ENCODE assay signal across 26 cellular contexts in genomic region chr12:57606399-57606798, GRCh38. TPM values are rescaled to one million over a fixed set of nuclear protein-coding genes. Genes with fewer than 3 reads are reported as not detected.
DNase-seq lines count a peak whose midpoint lies in the region; ATAC-seq and TF ChIP-seq lines count a peak whose summit lies in the region.
"Had no signal": no experiment of that assay in that cellular context is flagged by ENCODE, and none has a peak within 500 bp of the region (broad histone marks: within the 10 kb centered on the region; RNA-seq: fewer than 3 reads in every experiment).

No MANE protein-coding gene starts in this region.

- peaks cover 0 to 8% (median 4%) of the 10 kb centered on the region in 4 donors for H3K36me3 ChIP-seq in transverse colon

- H3K9me3 ChIP-seq in transverse colon: no peaks in the 10 kb centered on the region
- H3K9me3 ChIP-seq: upper lobe of right lung had no signal

- H3K4me1 ChIP-seq in transverse colon: peaks cover 3 to 47% (median 22%) of the 10 kb centered on the region in 4 donors

- no peak for DNase-seq in activated naive CD8-positive, alpha-beta T cell treated with anti-CD3 and anti-CD28 coated beads for 36 hours
- no peak for DNase-seq in activated T-helper 1 cell treated with anti-CD3 and anti-CD28 coated beads, Interleukin-12 subunit alpha, Interleukin-12 subunit beta, Interleukin-2, Interleukin-4 antibody, amounts not matched to agents 30 ng/mL and 10 ng/mL and 1 ng/mL, durations not matched to agents 14 hours and 24 hours and 36 hours (ENCODE audit: low spot score)
- DNase-seq in natural killer cell treated with Interleukin-12 subunit alpha and Interleukin-12 subunit beta and Interleukin-15 and Interleukin-18, amount 100 ng/mL, for 72 hours (ENCODE audit: low spot score): no peak
- DNase-seq in transverse colon: no peak
- no peak for DNase-seq in NCI-H1048 (lab: John Stamatoyannopoulos, UW)
- no peak for DNase-seq in activated CD4-positive, alpha-beta memory T cell treated with anti-CD3 and anti-CD28 coated beads, Interleukin-2, amount 10 ng/mL, durations not matched to agents 7 days and 5 days
- DNase-seq: activated CD4-positive, alpha-beta T cell treated with anti-CD3 and anti-CD28 coated beads, Interleukin-2, amount 50 U/mL, for 1 hour; activated CD8-positive, alpha-beta memory T cell treated with anti-CD3 and anti-CD28 coated beads, Interleukin-2, amount 50 U/mL, for 48 hours; activated naive CD4-positive, alpha-beta T cell; amniotic stem cell; cortex of kidney; EL; HFFc6; NCI-H1092; NCI-H2029 treated with DMSO at 0.1 percent for 48 hours; NCI-H345; NCI-H82; stimulated activated CD4-positive, alpha-beta T cell treated with anti-CD3 and anti-CD28 coated beads, Interleukin-2, amount 100 ng/mL, for 48 hours; stimulated activated naive CD4-positive, alpha-beta T cell treated with Interleukin-2 at 50 U/mL for 16 hours; SW 1271; upper lobe of right lung had no signal

- H3K36me3 Mint-ChIP-seq in activated naive CD8-positive, alpha-beta T cell: peaks cover 7% of the 10 kb centered on the region
- H3K36me3 Mint-ChIP-seq in activated naive CD8-positive, alpha-beta T cell treated with anti-CD3 and anti-CD28 coated beads for 36 hours: peaks cover 7% of the 10 kb centered on the region
- peaks cover 19% of the 10 kb centered on the region for H3K36me3 Mint-ChIP-seq in activated T-helper 1 cell treated with anti-CD3 and anti-CD28 coated beads, Interleukin-12 subunit alpha, Interleukin-12 subunit beta, Interleukin-2, Interleukin-4 antibody, amounts not matched to agents 30 ng/mL and 10 ng/mL and 1 ng/mL, durations not matched to agents 14 hours and 24 hours and 36 hours (ENCODE audit: low read depth)
- H3K36me3 Mint-ChIP-seq in natural killer cell treated with Interleukin-12 subunit alpha and Interleukin-12 subunit beta and Interleukin-15 and Interleukin-18, amount 100 ng/mL, for 72 hours: peaks cover 6% of the 10 kb centered on the region
- H3K36me3 Mint-ChIP-seq in activated CD4-positive, alpha-beta memory T cell treated with anti-CD3 and anti-CD28 coated beads, Interleukin-2, amount 10 ng/mL, durations not matched to agents 7 days and 5 days (ENCODE audit: low read depth): peaks cover 17% of the 10 kb centered on the region

- CTCF ChIA-PET in activated CD4-positive, alpha-beta memory T cell treated with anti-CD3 and anti-CD28 coated beads, Interleukin-2, amount 10 ng/mL, durations not matched to agents 7 days and 5 days (lab: Charles Lee): interaction anchor here (1.1 to 2.4 kb wide), 5 partner anchors 16 to 60 kb away, joined by 3 to 9 read pairs (median 5); partner anchors contain the start of genes B4GALNT1 and PIP4K2C

- H3K27me3 Mint-ChIP-seq in activated naive CD8-positive, alpha-beta T cell: no peaks in the 10 kb centered on the region
- H3K27me3 Mint-ChIP-seq in activated naive CD8-positive, alpha-beta T cell treated with anti-CD3 and anti-CD28 coated beads for 36 hours: peaks cover 9% of the 10 kb centered on the region
- peaks cover 8% of the 10 kb centered on the region for H3K27me3 Mint-ChIP-seq in activated T-helper 1 cell treated with anti-CD3 and anti-CD28 coated beads, Interleukin-12 subunit alpha, Interleukin-12 subunit beta, Interleukin-2, Interleukin-4 antibody, amounts not matched to agents 30 ng/mL and 10 ng/mL and 1 ng/mL, durations not matched to agents 14 hours and 24 hours and 36 hours (ENCODE audit: insufficient read depth)
- H3K27me3 Mint-ChIP-seq in natural killer cell treated with Interleukin-12 subunit alpha and Interleukin-12 subunit beta and Interleukin-15 and Interleukin-18, amount 100 ng/mL, for 72 hours: no peaks in the 10 kb centered on the region
- H3K27me3 Mint-ChIP-seq in activated CD4-positive, alpha-beta memory T cell treated with anti-CD3 and anti-CD28 coated beads, Interleukin-2, amount 10 ng/mL, durations not matched to agents 7 days and 5 days: peaks cover 7% of the 10 kb centered on the region

- peak overlapping the region in 3 of 4 donors; percentile 86 to 95 (median 93) for H3K27ac ChIP-seq in transverse colon
- H3K27ac ChIP-seq: hepatocyte, upper lobe of right lung had no signal

- TF ChIP-seq EP300 in transverse colon (IDR thresholded peaks at IDR 0.05; ENCODE audit: low read depth): no peak

- in situ Hi-C loops in transverse colon (cut with MboI; ENCODE audit: low pct_ligation_motif_present in 1 of 4, low pct_unique_long_range_greater_than_20kb in 1 of 4, low sequenced_read_pairs in 3 of 4): no loop called here

- peaks cover 36% of the 10 kb centered on the region for H3K4me1 Mint-ChIP-seq in activated naive CD8-positive, alpha-beta T cell (ENCODE audit: low read depth)
- peaks cover 22% of the 10 kb centered on the region for H3K4me1 Mint-ChIP-seq in activated naive CD8-positive, alpha-beta T cell treated with anti-CD3 and anti-CD28 coated beads for 36 hours
- peaks cover 24% of the 10 kb centered on the region for H3K4me1 Mint-ChIP-seq in activated T-helper 1 cell treated with anti-CD3 and anti-CD28 coated beads, Interleukin-12 subunit alpha, Interleukin-12 subunit beta, Interleukin-2, Interleukin-4 antibody, amounts not matched to agents 30 ng/mL and 10 ng/mL and 1 ng/mL, durations not matched to agents 14 hours and 24 hours and 36 hours (ENCODE audit: low read depth)
- H3K4me1 Mint-ChIP-seq in natural killer cell treated with Interleukin-12 subunit alpha and Interleukin-12 subunit beta and Interleukin-15 and Interleukin-18, amount 100 ng/mL, for 72 hours (ENCODE audit: low read depth in 2 of 2): peaks cover 23 to 38% of the 10 kb centered on the region in 2 donors
- peaks cover 22% of the 10 kb centered on the region for H3K4me1 Mint-ChIP-seq in activated CD4-positive, alpha-beta memory T cell treated with anti-CD3 and anti-CD28 coated beads, Interleukin-2, amount 10 ng/mL, durations not matched to agents 7 days and 5 days

- no peak overlapping the region for H3K4me3 ChIP-seq in transverse colon
- H3K4me3 ChIP-seq: hepatocyte, upper lobe of right lung had no signal

- TF ChIP-seq POLR2A in transverse colon (IDR thresholded peaks at IDR 0.05): no peak

- POLR2A ChIA-PET in activated CD4-positive, alpha-beta memory T cell treated with anti-CD3 and anti-CD28 coated beads, Interleukin-2, amount 10 ng/mL, durations not matched to agents 7 days and 5 days (lab: Charles Lee): interaction anchor here (1.1 to 1.2 kb wide), 2 partner anchors 9 to 13 kb away, joined by 3 to 5 read pairs; no protein-coding TSS in a partner anchor

- intact Hi-C loops in activated T-helper 1 cell treated with anti-CD3 and anti-CD28 coated beads, Interleukin-12 subunit alpha, Interleukin-12 subunit beta, Interleukin-2, Interleukin-4 antibody, amounts not matched to agents 30 ng/mL and 10 ng/mL and 1 ng/mL, durations not matched to agents 14 hours and 24 hours and 36 hours (cut with micrococcal nuclease): no loop called here
- intact Hi-C loops in transverse colon (cut with DNase I; ENCODE audit: low total_unique reads): no loop called here

- no peak for TF ChIP-seq CTCF in transverse colon (IDR thresholded peaks at IDR 0.05)

- H3K27ac Mint-ChIP-seq in activated naive CD8-positive, alpha-beta T cell: no peak overlapping the region
- no peak overlapping the region for H3K27ac Mint-ChIP-seq in activated naive CD8-positive, alpha-beta T cell treated with anti-CD3 and anti-CD28 coated beads for 36 hours
- H3K27ac Mint-ChIP-seq in activated T-helper 1 cell treated with anti-CD3 and anti-CD28 coated beads, Interleukin-12 subunit alpha, Interleukin-12 subunit beta, Interleukin-2, Interleukin-4 antibody, amounts not matched to agents 30 ng/mL and 10 ng/mL and 1 ng/mL, durations not matched to agents 14 hours and 24 hours and 36 hours: no peak overlapping the region
- H3K27ac Mint-ChIP-seq in natural killer cell treated with Interleukin-12 subunit alpha and Interleukin-12 subunit beta and Interleukin-15 and Interleukin-18, amount 100 ng/mL, for 72 hours: no peak overlapping the region
- no peak overlapping the region for H3K27ac Mint-ChIP-seq in activated CD4-positive, alpha-beta memory T cell treated with anti-CD3 and anti-CD28 coated beads, Interleukin-2, amount 10 ng/mL, durations not matched to agents 7 days and 5 days

- peak overlapping the region; percentile 33 for H3K4me3 Mint-ChIP-seq in activated naive CD8-positive, alpha-beta T cell
- no peak overlapping the region for H3K4me3 Mint-ChIP-seq in activated naive CD8-positive, alpha-beta T cell treated with anti-CD3 and anti-CD28 coated beads for 36 hours
- H3K4me3 Mint-ChIP-seq in activated T-helper 1 cell treated with anti-CD3 and anti-CD28 coated beads, Interleukin-12 subunit alpha, Interleukin-12 subunit beta, Interleukin-2, Interleukin-4 antibody, amounts not matched to agents 30 ng/mL and 10 ng/mL and 1 ng/mL, durations not matched to agents 14 hours and 24 hours and 36 hours: peak overlapping the region; percentile 1
- peak overlapping the region; percentile 75 for H3K4me3 Mint-ChIP-seq in natural killer cell treated with Interleukin-12 subunit alpha and Interleukin-12 subunit beta and Interleukin-15 and Interleukin-18, amount 100 ng/mL, for 72 hours
- H3K4me3 Mint-ChIP-seq in activated CD4-positive, alpha-beta memory T cell treated with anti-CD3 and anti-CD28 coated beads, Interleukin-2, amount 10 ng/mL, durations not matched to agents 7 days and 5 days: no peak overlapping the region

- WGBS in transverse colon (ENCODE audit: low coverage in 1 of 2), 2 donors: 75 to 90% methylated on average over 2 of the region's 2 CpGs

- peaks cover 38% of the 10 kb centered on the region for H3K27me3 ChIP-seq in transverse colon
- H3K27me3 ChIP-seq: upper lobe of right lung had no signal

- no peaks in the 10 kb centered on the region for H3K9me3 Mint-ChIP-seq in activated naive CD8-positive, alpha-beta T cell (ENCODE audit: low read depth)
- no peaks in the 10 kb centered on the region for H3K9me3 Mint-ChIP-seq in activated naive CD8-positive, alpha-beta T cell treated with anti-CD3 and anti-CD28 coated beads for 36 hours
- no peaks in the 10 kb centered on the region for H3K9me3 Mint-ChIP-seq in activated T-helper 1 cell treated with anti-CD3 and anti-CD28 coated beads, Interleukin-12 subunit alpha, Interleukin-12 subunit beta, Interleukin-2, Interleukin-4 antibody, amounts not matched to agents 30 ng/mL and 10 ng/mL and 1 ng/mL, durations not matched to agents 14 hours and 24 hours and 36 hours
- no peaks in the 10 kb centered on the region for H3K9me3 Mint-ChIP-seq in natural killer cell treated with Interleukin-12 subunit alpha and Interleukin-12 subunit beta and Interleukin-15 and Interleukin-18, amount 100 ng/mL, for 72 hours
- no peaks in the 10 kb centered on the region for H3K9me3 Mint-ChIP-seq in activated CD4-positive, alpha-beta memory T cell treated with anti-CD3 and anti-CD28 coated beads, Interleukin-2, amount 10 ng/mL, durations not matched to agents 7 days and 5 days
- H3K9me3 Mint-ChIP-seq: HFFc6 had no signal

- no peak for ATAC-seq in natural killer cell treated with Interleukin-12 subunit alpha and Interleukin-12 subunit beta and Interleukin-15 and Interleukin-18, amount 100 ng/mL, for 72 hours
- ATAC-seq in HG03439 (IDR thresholded peaks at IDR 0.05; ENCODE audit: unreplicated experiment): no peak
- ATAC-seq: upper lobe of right lung had no signal

RNA-seq across cellular contexts. Expression of gene DTX3, which starts 1.8 kb away (rescaled TPM):
- total RNA-seq in activated naive CD8-positive, alpha-beta T cell treated with anti-CD3 and anti-CD28 coated beads for 36 hours: 10 to 100 TPM; 18.9 to 20.2 TPM
- 16.8 and 18.5 TPM in 2 replicates for total RNA-seq in activated T-helper 1 cell treated with anti-CD3 and anti-CD28 coated beads, Interleukin-12 subunit alpha, Interleukin-12 subunit beta, Interleukin-2, Interleukin-4 antibody, amounts not matched to agents 30 ng/mL and 10 ng/mL and 1 ng/mL, durations not matched to agents 14 hours and 24 hours and 36 hours
- total RNA-seq in natural killer cell treated with Interleukin-12 subunit alpha and Interleukin-12 subunit beta and Interleukin-15 and Interleukin-18, amount 100 ng/mL, for 72 hours: 10 to 100 TPM; 15.6 to 18.4 TPM
- 10 to 100 TPM in 1 of 4 donors, 1 to 10 TPM in 3; 8.0 to 10.9 (median 9.6) TPM for total RNA-seq in transverse colon
- 10 to 100 TPM; 19.3 to 21.8 TPM for total RNA-seq in activated CD4-positive, alpha-beta memory T cell treated with anti-CD3 and anti-CD28 coated beads, Interleukin-2, amount 10 ng/mL, durations not matched to agents 7 days and 5 days
- total RNA-seq: OCI-LY7 had no signal

RNA-seq across cellular contexts. Expression of gene ARHGEF25, which starts 4.8 kb away (rescaled TPM):
- total RNA-seq in activated naive CD8-positive, alpha-beta T cell treated with anti-CD3 and anti-CD28 coated beads for 36 hours: 1 to 10 TPM; 1.9 to 2.2 TPM
- 0.60 and 1.5 TPM in 2 replicates for total RNA-seq in activated T-helper 1 cell treated with anti-CD3 and anti-CD28 coated beads, Interleukin-12 subunit alpha, Interleukin-12 subunit beta, Interleukin-2, Interleukin-4 antibody, amounts not matched to agents 30 ng/mL and 10 ng/mL and 1 ng/mL, durations not matched to agents 14 hours and 24 hours and 36 hours
- 1 to 10 TPM in 1 of 2 donors, under 1 TPM in 1; 0.52 to 4.0 TPM for total RNA-seq in natural killer cell treated with Interleukin-12 subunit alpha and Interleukin-12 subunit beta and Interleukin-15 and Interleukin-18, amount 100 ng/mL, for 72 hours
- 10 to 100 TPM in 3 of 4 donors, 1 to 10 TPM in 1; 6.6 to 35.9 (median 15.3) TPM for total RNA-seq in transverse colon
- total RNA-seq in activated CD4-positive, alpha-beta memory T cell treated with anti-CD3 and anti-CD28 coated beads, Interleukin-2, amount 10 ng/mL, durations not matched to agents 7 days and 5 days: under 1 TPM; 0.55 to 0.93 TPM
- total RNA-seq: OCI-LY7 had no signal

RNA-seq across cellular contexts. Expression of gene PIP4K2C, which starts 15.4 kb away (rescaled TPM):
- total RNA-seq in activated naive CD8-positive, alpha-beta T cell treated with anti-CD3 and anti-CD28 coated beads for 36 hours: 10 to 100 TPM; 17.1 to 18.5 TPM
- total RNA-seq in activated T-helper 1 cell treated with anti-CD3 and anti-CD28 coated beads, Interleukin-12 subunit alpha, Interleukin-12 subunit beta, Interleukin-2, Interleukin-4 antibody, amounts not matched to agents 30 ng/mL and 10 ng/mL and 1 ng/mL, durations not matched to agents 14 hours and 24 hours and 36 hours: 22.8 and 25.7 TPM in 2 replicates
- total RNA-seq in natural killer cell treated with Interleukin-12 subunit alpha and Interleukin-12 subunit beta and Interleukin-15 and Interleukin-18, amount 100 ng/mL, for 72 hours: 10 to 100 TPM; 25.9 to 35.7 TPM
- 100 to 1,000 TPM in 1 of 4 donors, 10 to 100 TPM in 3; 38.4 to 308 (median 45.8) TPM for total RNA-seq in transverse colon
- 10 to 100 TPM; 21.6 to 21.9 TPM for total RNA-seq in activated CD4-positive, alpha-beta memory T cell treated with anti-CD3 and anti-CD28 coated beads, Interleukin-2, amount 10 ng/mL, durations not matched to agents 7 days and 5 days

RNA-seq across cellular contexts. Expression of gene B4GALNT1, which starts 26.6 kb away (rescaled TPM):
- 1 to 10 TPM; 1.5 TPM for total RNA-seq in activated naive CD8-positive, alpha-beta T cell treated with anti-CD3 and anti-CD28 coated beads for 36 hours
- total RNA-seq in activated T-helper 1 cell treated with anti-CD3 and anti-CD28 coated beads, Interleukin-12 subunit alpha, Interleukin-12 subunit beta, Interleukin-2, Interleukin-4 antibody, amounts not matched to agents 30 ng/mL and 10 ng/mL and 1 ng/mL, durations not matched to agents 14 hours and 24 hours and 36 hours: 4.4 and 4.6 TPM in 2 replicates
- total RNA-seq in natural killer cell treated with Interleukin-12 subunit alpha and Interleukin-12 subunit beta and Interleukin-15 and Interleukin-18, amount 100 ng/mL, for 72 hours: 1 to 10 TPM; 1.5 to 3.6 TPM
- total RNA-seq in transverse colon: 1 to 10 TPM in 2 of 4 donors, under 1 TPM in 1, not detected in 1; 0.68 to 6.4 (median 2.1) TPM
- 1 to 10 TPM; 1.4 to 1.8 TPM for total RNA-seq in activated CD4-positive, alpha-beta memory T cell treated with anti-CD3 and anti-CD28 coated beads, Interleukin-2, amount 10 ng/mL, durations not matched to agents 7 days and 5 days

RNA-seq across cellular contexts. Expression of gene KIF5A, which starts 56.6 kb away (rescaled TPM):
- total RNA-seq in activated naive CD8-positive, alpha-beta T cell treated with anti-CD3 and anti-CD28 coated beads for 36 hours: 1 to 10 TPM; 1.5 to 1.7 TPM
- 2.4 TPM in 2 replicates for total RNA-seq in activated T-helper 1 cell treated with anti-CD3 and anti-CD28 coated beads, Interleukin-12 subunit alpha, Interleukin-12 subunit beta, Interleukin-2, Interleukin-4 antibody, amounts not matched to agents 30 ng/mL and 10 ng/mL and 1 ng/mL, durations not matched to agents 14 hours and 24 hours and 36 hours
- total RNA-seq in natural killer cell treated with Interleukin-12 subunit alpha and Interleukin-12 subunit beta and Interleukin-15 and Interleukin-18, amount 100 ng/mL, for 72 hours: 1 to 10 TPM in 1 of 2 donors, under 1 TPM in 1; 0.29 to 2.0 TPM
- total RNA-seq in transverse colon: 1 to 10 TPM; 1.3 to 6.2 (median 1.6) TPM
- 1 to 10 TPM in 1 of 2 experiments, under 1 TPM in 1; 0.93 to 1.0 TPM for total RNA-seq in activated CD4-positive, alpha-beta memory T cell treated with anti-CD3 and anti-CD28 coated beads, Interleukin-2, amount 10 ng/mL, durations not matched to agents 7 days and 5 days
- total RNA-seq: LHCN-M2 had no signal

Comparison
In these comparisons a context has a peak if more than half of its experiments do, and no peak if none do; other contexts are left out.
1. H3K4me3 Mint-ChIP-seq: peak in activated naive CD8-positive, alpha-beta T cell (single experiment), activated T-helper 1 cell treated with anti-CD3 and anti-CD28 coated beads, Interleukin-12 subunit alpha, Interleukin-12 subunit beta, Interleukin-2, Interleukin-4 antibody, amounts not matched to agents 30 ng/mL and 10 ng/mL and 1 ng/mL, durations not matched to agents 14 hours and 24 hours and 36 hours (single experiment) and natural killer cell treated with Interleukin-12 subunit alpha and Interleukin-12 subunit beta and Interleukin-15 and Interleukin-18, amount 100 ng/mL, for 72 hours (single experiment); none in activated naive CD8-positive, alpha-beta T cell treated with anti-CD3 and anti-CD28 coated beads for 36 hours (single experiment) and activated CD4-positive, alpha-beta memory T cell treated with anti-CD3 and anti-CD28 coated beads, Interleukin-2, amount 10 ng/mL, durations not matched to agents 7 days and 5 days (single experiment).